In the genomic region with DNA sequence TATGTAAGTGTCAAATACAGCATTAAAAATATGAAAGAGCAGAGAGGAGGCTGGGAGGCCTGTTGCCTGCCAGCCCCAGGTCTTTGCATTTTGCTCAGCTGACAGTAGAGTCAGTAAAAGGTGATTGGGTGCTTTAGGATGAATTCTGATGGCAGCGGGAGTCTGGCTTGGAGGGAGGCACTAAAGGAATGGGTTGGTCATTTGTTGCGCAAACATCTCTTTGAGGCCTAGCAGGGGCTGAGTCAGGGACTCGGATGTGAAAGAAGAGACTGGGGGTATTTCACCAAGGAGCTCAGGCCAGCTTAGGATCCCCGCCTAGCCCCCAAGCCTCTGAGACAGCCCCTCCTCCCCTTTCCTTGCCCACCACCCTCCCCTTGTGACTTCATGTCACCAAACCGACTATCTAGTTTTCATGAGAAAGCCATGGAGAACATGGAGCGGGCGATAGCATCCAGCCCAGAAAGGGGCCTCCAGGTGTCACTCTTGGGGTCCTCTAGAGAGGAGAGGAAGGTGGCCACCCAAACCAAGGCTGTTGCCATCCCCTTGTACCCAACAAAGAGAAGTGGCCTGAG, we compare ENCODE assay signal across 11 cellular contexts. TPM values are rescaled to one million over a fixed set of nuclear protein-coding genes. Genes with fewer than 3 reads are reported as not detected.
DNase-seq lines count a peak whose midpoint lies in the region; ATAC-seq, FAIRE-seq and TF ChIP-seq lines count a peak whose summit lies in the region.
"Had no signal": no experiment of that assay in that cellular context is flagged by ENCODE, and none has a peak within 500 bp of the region (broad histone marks: within the 10 kb centered on the region; RNA-seq: fewer than 3 reads in every experiment).

No MANE protein-coding gene starts in this region.

- H3K4me3 ChIP-seq in NT2/D1 (ENCODE audit: insufficient read length, low read depth): no peak overlapping the region
- no peak overlapping the region for H3K4me3 ChIP-seq in bronchial epithelial cell (ENCODE audit: low read depth, low read length)

- H3K4me1 Mint-ChIP-seq in nephron: peaks cover 39% of the 10 kb centered on the region

- no peaks in the 10 kb centered on the region for H3K36me3 Mint-ChIP-seq in nephron (ENCODE audit: low read depth)

- no peaks in the 10 kb centered on the region for H3K27me3 ChIP-seq in NT2/D1 (ENCODE audit: insufficient read depth, insufficient read length)
- H3K27me3 ChIP-seq in bronchial epithelial cell (ENCODE audit: control insufficient read depth, insufficient read depth, low read length): no peaks in the 10 kb centered on the region

- H3K4me3 Mint-ChIP-seq in nephron: peak overlapping the region in 1 of 3 experiments; percentile 8
- H3K4me3 Mint-ChIP-seq: neural crest cell had no signal

- ATAC-seq in HG03045 (IDR thresholded peaks at IDR 0.05; ENCODE audit: unreplicated experiment): no peak

- H3K27me3 Mint-ChIP-seq in nephron (ENCODE audit: low read depth): no peaks in the 10 kb centered on the region

- H3K36me3 ChIP-seq in NT2/D1 (ENCODE audit: insufficient read depth, insufficient read length, low read length) (peaks cover 33% of the 10 kb centered on the region), bronchial epithelial cell (ENCODE audit: control insufficient read depth, insufficient read depth, low read length) (peaks cover 4% of the 10 kb centered on the region)

- no peak for FAIRE-seq in bronchial epithelial cell (lab: Jason Lieb, UNC)

- TF ChIP-seq CTCF in bronchial epithelial cell (IDR thresholded peaks at IDR 0.05; ENCODE audit: insufficient read depth, low read length, severe bottlenecking): no peak
- no peak for TF ChIP-seq CTCF in nephron (IDR thresholded peaks at IDR 0.05; ENCODE audit: unreplicated experiment in 3 of 3)

- no peaks in the 10 kb centered on the region for H3K9me3 ChIP-seq in NT2/D1 (ENCODE audit: insufficient read depth, low read length)

- DNase-seq in EL (peak; percentile 36), NT2/D1 (ENCODE audit: low read depth, low spot score) (no peak), bronchial epithelial cell (ENCODE audit: low read depth) (peak; percentile 84), dedifferentiated amniotic fluid mesenchymal stem cell (ENCODE audit: extremely low spot score) (no peak), cerebellar nuclear complex (lab: John Stamatoyannopoulos, UW) (no peak)
- DNase-seq in stimulated activated CD4-positive, alpha-beta T cell treated with anti-CD3 and anti-CD28 coated beads, Interleukin-4, amount 100 ng/mL, for 4 hours: no peak
- DNase-seq: activated CD4-positive, CD25-positive, alpha-beta regulatory T cell; hippocampal formation had no signal

- peak overlapping the region; percentile 54 for H3K9ac ChIP-seq in NT2/D1 (ENCODE audit: insufficient read length, low read depth)

- H3K9me3 Mint-ChIP-seq in nephron: no peaks in the 10 kb centered on the region
- H3K9me3 Mint-ChIP-seq: neural crest cell had no signal

- H3K27ac Mint-ChIP-seq in nephron: peak overlapping the region; percentile 28 to 92 (median 52)

- H3K4me1 ChIP-seq in NT2/D1 (ENCODE audit: insufficient read depth, insufficient read length): peaks cover 51% of the 10 kb centered on the region

RNA-seq across cellular contexts. Expression of a gene that starts 9.7 kb away (rescaled TPM):
- 30.5 and 35.2 TPM in 2 replicates for total RNA-seq in bronchial epithelial cell

RNA-seq across cellular contexts. Expression of a gene that starts 24.5 kb away (rescaled TPM):
- 10.2 and 11.6 TPM in 2 replicates for total RNA-seq in bronchial epithelial cell

RNA-seq across cellular contexts. Expression of a gene that starts 34.6 kb away (rescaled TPM):
- not detected in 2 replicates for total RNA-seq in bronchial epithelial cell

Comparison
In these comparisons a context has a peak if more than half of its experiments do, and no peak if none do; other contexts are left out.
1. DNase-seq: peak in EL (single experiment) and bronchial epithelial cell (single experiment); none in NT2/D1 (single experiment), dedifferentiated amniotic fluid mesenchymal stem cell (single experiment), cerebellar nuclear complex (0 of 2) and stimulated activated CD4-positive, alpha-beta T cell treated with anti-CD3 and anti-CD28 coated beads, Interleukin-4, amount 100 ng/mL, for 4 hours (0 of 2).